Comparison of ENCODE assay signal across 1 cellular context in genomic region chr12:5560242-5560641, GRCh38.
TF ChIP-seq lines count a peak whose summit lies in the region.

No MANE protein-coding gene starts in this region.

TF ChIP-seq in K562, 482 proteins besides CTCF, POLR2A, EP300 and RAD21 (continued from another document):
- TF ChIP-seq NFE2L1 (tag; IDR thresholded peaks at IDR 0.05; ENCODE audit: borderline replicate concordance, low read depth) (peak; percentile 12; the same call in 1 of the 2 replicates), ZNF316 (IDR thresholded peaks at IDR 0.05) (peak; percentile 40; the same call in 1 of the 2 replicates)
